ENCODE assay signal across 8 cellular contexts in the genomic region with DNA sequence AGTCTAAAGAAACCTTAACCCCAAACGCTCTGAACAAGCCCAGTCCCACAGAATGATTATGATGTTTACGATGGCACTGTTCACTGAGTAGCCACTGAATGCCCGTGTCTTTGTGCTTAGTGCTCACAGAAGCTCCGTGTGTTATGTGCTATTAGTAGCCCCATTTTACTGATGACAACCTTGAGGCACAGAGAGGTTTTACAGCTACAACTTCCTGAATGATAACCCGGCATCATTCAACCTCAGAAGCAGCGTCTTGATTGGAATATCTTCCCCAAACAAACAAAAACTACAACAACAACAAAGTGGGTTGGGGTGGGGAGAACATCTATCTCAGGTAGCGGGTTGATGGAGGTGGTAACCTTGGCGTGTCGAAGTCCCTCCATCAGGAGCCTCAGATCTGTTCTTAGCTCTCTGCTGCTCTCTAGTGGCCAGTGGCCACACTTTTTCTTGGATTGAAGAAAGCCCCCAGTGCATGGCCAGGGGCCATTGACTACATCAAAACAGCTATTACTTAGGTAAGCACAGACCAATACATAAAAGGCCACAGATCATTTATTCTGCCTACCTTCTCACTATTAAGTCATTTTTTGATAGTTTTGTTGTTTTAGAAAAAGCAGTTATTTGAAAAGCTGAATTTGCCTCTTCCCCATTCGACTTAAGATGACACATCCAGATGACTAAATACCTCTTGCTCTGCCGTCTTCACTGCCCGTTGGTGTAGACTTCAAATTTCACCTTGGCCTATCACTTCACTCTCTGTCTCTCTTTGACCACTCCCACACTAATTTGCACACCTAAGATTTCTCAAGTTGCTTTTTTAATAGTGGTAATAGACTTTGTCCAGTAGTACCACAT.
DNase-seq lines count a peak whose midpoint lies in the region; ATAC-seq and TF ChIP-seq lines count a peak whose summit lies in the region.

No MANE protein-coding gene starts in this region.

- peak; percentile 87 for ATAC-seq in GM18867 (IDR thresholded peaks at IDR 0.05; ENCODE audit: unreplicated experiment)
- ATAC-seq in HG03064 (IDR thresholded peaks at IDR 0.05; ENCODE audit: low read depth, unreplicated experiment): peak; percentile 72
- ATAC-seq in activated T-cell treated with anti-CD3 and anti-CD28 coated beads, Interleukin-2, amount 50 U/mL, for 72 hours (replicated peaks in 1 of 2): peak; percentile 29 to 47

- no peak overlapping the region for H3K27ac ChIP-seq in sigmoid colon

- peak; percentile 67 for DNase-seq in COLO668 (lab: John Stamatoyannopoulos, UW; ENCODE audit: unreplicated experiment)
- DNase-seq in NCI-H345 treated with DMSO at 0.1 percent for 48 hours (lab: John Stamatoyannopoulos, UW; ENCODE audit: unreplicated experiment): peak; percentile 49
- DNase-seq in activated T-cell treated with anti-CD3 and anti-CD28 coated beads, Interleukin-2, amount 50 U/mL, for 72 hours: peak; percentile 28 to 55
- peak in 41 of 42 donors; percentile 6 to 79 (median 57) for DNase-seq in head of caudate nucleus
- peak; percentile 63 for DNase-seq in sigmoid colon
- no peak for DNase-seq in mesenteric fat pad (ENCODE audit: low spot score)

- TF ChIP-seq POLR2A in sigmoid colon (IDR thresholded peaks at IDR 0.05): no peak

- TF ChIP-seq EP300 in sigmoid colon (IDR thresholded peaks at IDR 0.05): no peak

- H3K36me3 Mint-ChIP-seq in activated T-cell treated with anti-CD3 and anti-CD28 coated beads, Interleukin-2, amount 50 U/mL, for 72 hours (ENCODE audit: insufficient read depth in 2 of 2): no peaks in the 10 kb centered on the region

- H3K4me3 Mint-ChIP-seq in activated T-cell treated with anti-CD3 and anti-CD28 coated beads, Interleukin-2, amount 50 U/mL, for 72 hours: no peak overlapping the region

- no peaks in the 10 kb centered on the region for H3K36me3 ChIP-seq in sigmoid colon

- TF ChIP-seq CTCF in sigmoid colon (IDR thresholded peaks at IDR 0.05): peak; percentile 15 to 77 (median 56)

- H3K9me3 Mint-ChIP-seq in activated T-cell treated with anti-CD3 and anti-CD28 coated beads, Interleukin-2, amount 50 U/mL, for 72 hours: peaks cover 0 to 5% of the 10 kb centered on the region in 2 donors

- 58 to 59% methylated on average over 12 of the region's 12 CpGs for WGBS in sigmoid colon, 2 donors

- H3K27ac Mint-ChIP-seq in activated T-cell treated with anti-CD3 and anti-CD28 coated beads, Interleukin-2, amount 50 U/mL, for 72 hours: no peak overlapping the region

- H3K27me3 Mint-ChIP-seq in activated T-cell treated with anti-CD3 and anti-CD28 coated beads, Interleukin-2, amount 50 U/mL, for 72 hours (ENCODE audit: low read depth): no peaks in the 10 kb centered on the region

- H3K4me3 ChIP-seq in sigmoid colon: no peak overlapping the region

- no peaks in the 10 kb centered on the region for H3K4me1 Mint-ChIP-seq in activated T-cell treated with anti-CD3 and anti-CD28 coated beads, Interleukin-2, amount 50 U/mL, for 72 hours (ENCODE audit: low read depth)

- H3K27me3 ChIP-seq in sigmoid colon: no peaks in the 10 kb centered on the region

- intact Hi-C loops in head of caudate nucleus (cut with DNase I): no loop called here
- intact Hi-C loops in sigmoid colon (cut with DNase I): no loop called here

- H3K9me3 ChIP-seq in sigmoid colon: no peaks in the 10 kb centered on the region

- H3K4me1 ChIP-seq in sigmoid colon: peaks cover 0 to 4% (median 0%) of the 10 kb centered on the region in 4 donors
